ENCODE assay signal across 11 cellular contexts in genomic region chr4:112282860-112283667, GRCh38. TPM values are rescaled to one million over a fixed set of nuclear protein-coding genes. Genes with fewer than 3 reads are reported as not detected.
DNase-seq lines count a peak whose midpoint lies in the region; ATAC-seq and TF ChIP-seq lines count a peak whose summit lies in the region.
"Had no signal": no experiment of that assay in that cellular context is flagged by ENCODE, and none has a peak within 500 bp of the region (broad histone marks: within the 10 kb centered on the region; RNA-seq: fewer than 3 reads in every experiment).

No MANE protein-coding gene starts in this region.

- no peak overlapping the region for H3K27ac Mint-ChIP-seq in activated naive CD4-positive, alpha-beta T cell treated with anti-CD3 and anti-CD28 coated beads, Interleukin-2, amount 10 ng/mL, durations not matched to agents 7 days and 5 days
- peak overlapping the region; percentile 90 to 94 for H3K27ac Mint-ChIP-seq in effector memory CD8-positive, alpha-beta T cell
- no peak overlapping the region for H3K27ac Mint-ChIP-seq in type B pancreatic cell

- peaks cover 7% of the 10 kb centered on the region for H3K9me3 Mint-ChIP-seq in activated naive CD4-positive, alpha-beta T cell treated with anti-CD3 and anti-CD28 coated beads, Interleukin-2, amount 10 ng/mL, durations not matched to agents 7 days and 5 days
- H3K9me3 Mint-ChIP-seq in effector memory CD8-positive, alpha-beta T cell: no peaks in the 10 kb centered on the region
- no peaks in the 10 kb centered on the region for H3K9me3 Mint-ChIP-seq in type B pancreatic cell

- WGBS in adrenal gland, 4 donors: 60 to 68% (median 65%) methylated on average over 4 of the region's 4 CpGs

- TF ChIP-seq POLR2A in adrenal gland (IDR thresholded peaks at IDR 0.05): no peak

- peaks cover 31% of the 10 kb centered on the region for H3F3A ChIP-seq in SU-DHL-6 (ENCODE audit: insufficient read depth)

- H3K36me3 ChIP-seq in SU-DHL-6 (ENCODE audit: low read length) (peaks cover 8% of the 10 kb centered on the region; the same call in 1 of the 2 replicates), adrenal gland (replicated peaks in 1 of 2) (no peaks in the 10 kb centered on the region)

- intact Hi-C loops in adrenal gland (cut with DNase I): no loop called here

- peaks cover 8% of the 10 kb centered on the region; the same call in 1 of the 2 replicates for H3K9me3 ChIP-seq in SU-DHL-6 (ENCODE audit: insufficient read depth, low read length)
- H3K9me3 ChIP-seq in adrenal gland (replicated peaks in 1 of 3): no peaks in the 10 kb centered on the region

- H3K4me3 ChIP-seq in SU-DHL-6 (ENCODE audit: insufficient read depth, low read length, poor library complexity, severe bottlenecking) (peak overlapping the region; percentile 80), adrenal gland (peak overlapping the region in 1 of 4 donors; percentile 1)

- H3K36me3 Mint-ChIP-seq in activated naive CD4-positive, alpha-beta T cell treated with anti-CD3 and anti-CD28 coated beads, Interleukin-2, amount 10 ng/mL, durations not matched to agents 7 days and 5 days: peaks cover 34% of the 10 kb centered on the region
- peaks cover 26% of the 10 kb centered on the region for H3K36me3 Mint-ChIP-seq in effector memory CD8-positive, alpha-beta T cell (ENCODE audit: insufficient read depth)
- peaks cover 10% of the 10 kb centered on the region for H3K36me3 Mint-ChIP-seq in type B pancreatic cell

- H2AFZ ChIP-seq in SU-DHL-6 (ENCODE audit: low read depth, low read length, severe bottlenecking): no peak overlapping the region

- H3K4me2 ChIP-seq in SU-DHL-6 (ENCODE audit: low read depth, low read length, poor library complexity, severe bottlenecking): peak overlapping the region; percentile 89

- peak overlapping the region; percentile 91 for H3K9ac ChIP-seq in SU-DHL-6 (ENCODE audit: low read length)

- peaks cover 4 to 27% of the 10 kb centered on the region in 2 donors for H3K4me1 ChIP-seq in adrenal gland (replicated peaks in 1 of 2)

- H4K20me1 ChIP-seq in SU-DHL-6 (ENCODE audit: low read depth, low read length): peaks cover 4% of the 10 kb centered on the region; the same call in 1 of the 2 replicates

- no peaks in the 10 kb centered on the region for H3K9me2 ChIP-seq in SU-DHL-6 (replicated peaks; ENCODE audit: insufficient read depth, low read length)

- no peaks in the 10 kb centered on the region for H3K27me3 Mint-ChIP-seq in activated naive CD4-positive, alpha-beta T cell treated with anti-CD3 and anti-CD28 coated beads, Interleukin-2, amount 10 ng/mL, durations not matched to agents 7 days and 5 days
- H3K27me3 Mint-ChIP-seq in effector memory CD8-positive, alpha-beta T cell: no peaks in the 10 kb centered on the region
- H3K27me3 Mint-ChIP-seq in type B pancreatic cell: no peaks in the 10 kb centered on the region

- H3K4me1 Mint-ChIP-seq in activated naive CD4-positive, alpha-beta T cell treated with anti-CD3 and anti-CD28 coated beads, Interleukin-2, amount 10 ng/mL, durations not matched to agents 7 days and 5 days: peaks cover 76% of the 10 kb centered on the region
- H3K4me1 Mint-ChIP-seq in effector memory CD8-positive, alpha-beta T cell (ENCODE audit: low read depth in 2 of 2): peaks cover 53 to 74% of the 10 kb centered on the region in 2 donors
- H3K4me1 Mint-ChIP-seq in type B pancreatic cell (ENCODE audit: unreplicated experiment): peaks cover 31% of the 10 kb centered on the region

- CTCF ChIA-PET in activated naive CD4-positive, alpha-beta T cell treated with anti-CD3 and anti-CD28 coated beads, Interleukin-2, amount 10 ng/mL, durations not matched to agents 7 days and 5 days (lab: Charles Lee): interaction anchor here (0.9 to 1.5 kb wide), 4 partner anchors 14 to 40 kb away, joined by 3 to 5 read pairs (median 4); partner anchors contain the start of gene ALPK1

- DNase-seq in activated naive CD4-positive, alpha-beta T cell treated with anti-CD3 and anti-CD28 coated beads, Interleukin-2, amount 10 ng/mL, durations not matched to agents 7 days and 5 days: no peak
- no peak for DNase-seq in activated naive CD4-positive, alpha-beta T cell (lab: John Stamatoyannopoulos, UW)
- no peak for DNase-seq in effector memory CD8-positive, alpha-beta T cell
- DNase-seq in type B pancreatic cell (ENCODE audit: extremely low spot score, unreplicated experiment): no peak
- no peak for DNase-seq in NCI-H510A (lab: John Stamatoyannopoulos, UW)
- DNase-seq in adrenal gland: no peak
- DNase-seq in DMS114 treated with DMSO at 0.1 percent for 48 hours (lab: John Stamatoyannopoulos, UW; ENCODE audit: unreplicated experiment): no peak
- DNase-seq: GF-D8, NCI-H1694 treated with DMSO at 0.1 percent for 48 hours, trophoblast cell had no signal

- H3K27me3 ChIP-seq in SU-DHL-6 (ENCODE audit: low read length) (no peaks in the 10 kb centered on the region), adrenal gland (no peaks in the 10 kb centered on the region)

- TF ChIP-seq CTCF in SU-DHL-6 (IDR thresholded peaks at IDR 0.05; ENCODE audit: insufficient read depth, low read length, poor library complexity, severe bottlenecking) (no peak), type B pancreatic cell (conservative IDR thresholded peaks at IDR 0.05) (no peak), adrenal gland (IDR thresholded peaks at IDR 0.05) (no peak)

- H3K4me3 Mint-ChIP-seq in activated naive CD4-positive, alpha-beta T cell treated with anti-CD3 and anti-CD28 coated beads, Interleukin-2, amount 10 ng/mL, durations not matched to agents 7 days and 5 days: peak overlapping the region; percentile 91
- H3K4me3 Mint-ChIP-seq in effector memory CD8-positive, alpha-beta T cell: peak overlapping the region; percentile 90 to 96
- peak overlapping the region; percentile 77 for H3K4me3 Mint-ChIP-seq in type B pancreatic cell

- H3K79me2 ChIP-seq in SU-DHL-6 (ENCODE audit: insufficient read depth, low read length): peaks cover 73% of the 10 kb centered on the region

- ATAC-seq in effector memory CD8-positive, alpha-beta T cell (replicated peaks): no peak

- H3K27ac ChIP-seq in SU-DHL-6 (ENCODE audit: low read depth, low read length) (peak overlapping the region; percentile 100; the same call in 1 of the 2 replicates), adrenal gland (no peak overlapping the region)

RNA-seq across cellular contexts. Expression of gene TIFA, which starts 2.6 kb away (rescaled TPM):
- total RNA-seq in type B pancreatic cell (ENCODE audit: low replicate concordance) (13.7 and 15.6 TPM in 2 replicates), adrenal gland (10 to 100 TPM in 4 of 8 donors, 1 to 10 TPM in 3, under 1 TPM in 1; 0.54 to 20.5 (median 11.7) TPM)
- polyA plus RNA-seq in adrenal gland: 1 to 10 TPM; 2.2 to 6.7 (median 2.2) TPM

RNA-seq across cellular contexts. Expression of gene ALPK1, which starts 14.1 kb away (rescaled TPM):
- total RNA-seq in type B pancreatic cell (ENCODE audit: low replicate concordance) (6.7 and 9.5 TPM in 2 replicates), adrenal gland (10 to 100 TPM in 7 of 8 donors, 1 to 10 TPM in 1; 6.0 to 50.4 (median 20.2) TPM)
- polyA plus RNA-seq in adrenal gland: 10 to 100 TPM in 2 of 3 donors, 1 to 10 TPM in 1; 6.8 to 13.8 (median 13.2) TPM

RNA-seq across cellular contexts. Expression of gene AP1AR, which starts 51.5 kb away (rescaled TPM):
- total RNA-seq in type B pancreatic cell (ENCODE audit: low replicate concordance) (14.5 and 18.9 TPM in 2 replicates), adrenal gland (10 to 100 TPM; 13.1 to 30.1 (median 19.6) TPM)
- polyA plus RNA-seq in adrenal gland: 10 to 100 TPM in 1 of 3 donors, 1 to 10 TPM in 2; 7.3 to 27.5 (median 8.0) TPM

Comparison
In these comparisons a context has a peak if more than half of its experiments do, and no peak if none do; other contexts are left out.
1. H3K27ac Mint-ChIP-seq: peak in effector memory CD8-positive, alpha-beta T cell (2 of 2); none in activated naive CD4-positive, alpha-beta T cell treated with anti-CD3 and anti-CD28 coated beads, Interleukin-2, amount 10 ng/mL, durations not matched to agents 7 days and 5 days (single experiment) and type B pancreatic cell (single experiment).
2. Peak in every context shown above with its lines, with median percentiles within 50 percentile points of each other: H3K4me3 Mint-ChIP-seq.